Comparison of ENCODE assay signal across 1 cellular context in genomic region chr3:66470956-66471686, GRCh38.
TF ChIP-seq lines count a peak whose summit lies in the region.

No MANE protein-coding gene starts in this region.

TF ChIP-seq in GM12878, 131 proteins besides CTCF, POLR2A, EP300 and RAD21 (continued from another document):
- TF ChIP-seq CREM (IDR thresholded peaks at IDR 0.05; ENCODE audit: low read depth) = no peak
- no peak for TF ChIP-seq HDAC6 (IDR thresholded peaks at IDR 0.05; ENCODE audit: unreplicated experiment)
- TF ChIP-seq MYB (IDR thresholded peaks at IDR 0.05; ENCODE audit: borderline replicate concordance, low read depth, low read length) = no peak
- no peak for TF ChIP-seq ZNF384 (IDR thresholded peaks at IDR 0.05; ENCODE audit: borderline replicate concordance, low read depth, low read length)
- TF ChIP-seq ESRRA (IDR thresholded peaks at IDR 0.05; ENCODE audit: low read length) = no peak
- no peak for TF ChIP-seq TCF3 (IDR thresholded peaks at IDR 0.05; ENCODE audit: borderline replicate concordance, insufficient read depth, low read depth, low read length)
- TF ChIP-seq ZNF592 (IDR thresholded peaks at IDR 0.05) = no peak
- no peak for TF ChIP-seq JUNB (IDR thresholded peaks at IDR 0.05)
- TF ChIP-seq LARP7 (IDR thresholded peaks at IDR 0.05) = no peak
- no peak for TF ChIP-seq ATF2 (IDR thresholded peaks at IDR 0.05; ENCODE audit: low read length)
- TF ChIP-seq JUND (IDR thresholded peaks at IDR 0.05; ENCODE audit: low read depth, low read length) = no peak
- TF ChIP-seq CEBPB (IDR thresholded peaks at IDR 0.05; ENCODE audit: borderline replicate concordance in 1 of 2, low read depth in 2 of 2, low read length in 2 of 2) = no peak
- TF ChIP-seq TBL1XR1 (IDR thresholded peaks at IDR 0.05; ENCODE audit: low read depth, low read length) = no peak
- no peak for TF ChIP-seq CHD4 (IDR thresholded peaks at IDR 0.05)
- no peak for TF ChIP-seq RELA (IDR thresholded peaks at IDR 0.05; ENCODE audit: borderline replicate concordance, partially characterized antibody)
- no peak for TF ChIP-seq HDGF (IDR thresholded peaks at IDR 0.05)
- no peak for TF ChIP-seq E4F1 (IDR thresholded peaks at IDR 0.05; ENCODE audit: borderline replicate concordance, partially characterized antibody)
- no peak for TF ChIP-seq MTA3 (IDR thresholded peaks at IDR 0.05; ENCODE audit: borderline replicate concordance, low read length)
